25 cellular contexts compared by ENCODE assay signal in genomic region chr17:29250666-29251065, GRCh38. TPM values are rescaled to one million over a fixed set of nuclear protein-coding genes. Genes with fewer than 3 reads are reported as not detected.
DNase-seq lines count a peak whose midpoint lies in the region; ATAC-seq and TF ChIP-seq lines count a peak whose summit lies in the region.
"Had no signal": no experiment of that assay in that cellular context is flagged by ENCODE, and none has a peak within 500 bp of the region (broad histone marks: within the 10 kb centered on the region; RNA-seq: fewer than 3 reads in every experiment).

No MANE protein-coding gene starts in this region.

- BruUV-seq in PC-9 (replicated peaks; lab: Mats Ljungman, UMichigan), result no TSS peak

- no peak for ATAC-seq in stimulated activated naive B cell treated with anti-CD40 and anti-IgM and Interleukin-4, amounts not matched to agents 10 μg/mL and 1 μg/mL and 100 μg/mL, for 72 hours (replicated peaks)
- ATAC-seq in GM18498 (IDR thresholded peaks at IDR 0.05; ENCODE audit: unreplicated experiment), result no peak
- ATAC-seq: activated CD8-positive, alpha-beta T cell treated with anti-CD3 and anti-CD28 coated beads for 36 hours; left cardiac atrium; naive thymus-derived CD4-positive, alpha-beta T cell; stimulated activated naive CD8-positive, alpha-beta T cell treated with anti-CD3 and anti-CD28 coated beads, Interleukin-15, Interleukin-2, amounts not matched to agents 100 U/mL and 50 U/mL, for 24 hours had no signal

- H3K27ac ChIP-seq in BLaER1 treated with 17β-estradiol and CSF1 and Interleukin-3, amounts not matched to agents 10 nM and 100 nM, result peak overlapping the region in 6 of 11 experiments; percentile 4 to 77 (median 52); a peak in 8 of 22 replicates
- H3K27ac ChIP-seq in PC-9 (no peak overlapping the region), colonic mucosa (no peak overlapping the region)
- H3K27ac ChIP-seq: epithelial cell of prostate, tibial nerve had no signal

- CTCF ChIA-PET in PC-9 (lab: Charles Lee), result interaction anchor here (0.7 to 1.3 kb wide), 5 partner anchors 9 to 758 kb away, joined by 3 to 9 read pairs (median 4); partner anchors contain the start of gene MYO18A
- CTCF ChIA-PET in activated CD4-positive, alpha-beta T cell treated with anti-CD3 and anti-CD28 coated beads, Interleukin-2, amount 10 ng/mL, durations not matched to agents 7 days and 5 days (lab: Charles Lee), result interaction anchor here (0.6 to 1.8 kb wide), 9 partner anchors 10 to 413 kb away, joined by 3 to 7 read pairs (median 3); partner anchors contain the start of gene NUFIP2

- intact Hi-C loops in PC-9 (cut with micrococcal nuclease; ENCODE audit: unreplicated experiment) (no loop called here), colonic mucosa (cut with DNase I) (no loop called here)

- no peak overlapping the region for H2AFZ ChIP-seq in PC-9

- no peak overlapping the region for H3K9ac ChIP-seq in BLaER1 treated with 17β-estradiol and CSF1 and Interleukin-3, amounts not matched to agents 10 nM and 100 nM
- H3K9ac ChIP-seq in colonic mucosa (ENCODE audit: low read depth in 2 of 2, low read length in 2 of 2), result no peak overlapping the region

- peaks cover 0 to 25% (median 0%) of the 10 kb centered on the region in 11 experiments; a peak in 10 of 22 replicates for H4K20me1 ChIP-seq in BLaER1 treated with 17β-estradiol and CSF1 and Interleukin-3, amounts not matched to agents 10 nM and 100 nM
- H4K20me1 ChIP-seq in PC-9 (ENCODE audit: insufficient read depth), result no peaks in the 10 kb centered on the region; the same call in 1 of the 2 replicates

- peaks cover 6 to 11% (median 8%) of the 10 kb centered on the region in 11 experiments; a peak in 12 of 22 replicates for H3K36me3 ChIP-seq in BLaER1 treated with 17β-estradiol and CSF1 and Interleukin-3, amounts not matched to agents 10 nM and 100 nM
- H3K36me3 ChIP-seq in PC-9 (ENCODE audit: low read depth) (no peaks in the 10 kb centered on the region), colonic mucosa (no peaks in the 10 kb centered on the region)
- H3K36me3 ChIP-seq: tibial nerve had no signal

- DNase-seq in PC-9 (no peak), fibroblast of mammary gland (ENCODE audit: low read depth) (peak; percentile 65), skeletal muscle cell (ENCODE audit: low read depth) (peak; percentile 51), colonic mucosa (no peak)
- DNase-seq in activated CD4-positive, alpha-beta T cell treated with anti-CD3 and anti-CD28 coated beads, Interleukin-2, amount 10 ng/mL, durations not matched to agents 7 days and 5 days, result no peak
- no peak for DNase-seq in stimulated activated naive B cell treated with anti-CD40 and anti-IgM and Interleukin-4, amounts not matched to agents 10 μg/mL and 1 μg/mL and 100 μg/mL, for 72 hours
- DNase-seq: activated B cell treated with CpG ODN at 0.5 μM for 24 hours; activated CD8-positive, alpha-beta T cell treated with anti-CD3 and anti-CD28 coated beads for 36 hours; activated naive CD4-positive, alpha-beta T cell; amygdala; left cardiac atrium; naive thymus-derived CD4-positive, alpha-beta T cell; NCI-H1105; NCI-H2029 treated with DMSO at 0.1 percent for 48 hours; NCI-H510A; stimulated activated naive CD8-positive, alpha-beta T cell treated with anti-CD3 and anti-CD28 coated beads, Interleukin-15, Interleukin-2, amounts not matched to agents 100 U/mL and 50 U/mL, for 24 hours had no signal

- no peak overlapping the region for H3K4me3 Mint-ChIP-seq in activated CD4-positive, alpha-beta T cell treated with anti-CD3 and anti-CD28 coated beads, Interleukin-2, amount 10 ng/mL, durations not matched to agents 7 days and 5 days
- H3K4me3 Mint-ChIP-seq in stimulated activated naive B cell treated with anti-CD40 and anti-IgM and Interleukin-4, amounts not matched to agents 10 μg/mL and 1 μg/mL and 100 μg/mL, for 72 hours, result no peak overlapping the region
- H3K4me3 Mint-ChIP-seq: activated B cell treated with CpG ODN at 0.5 μM for 24 hours; activated CD8-positive, alpha-beta T cell treated with anti-CD3 and anti-CD28 coated beads for 36 hours; B cell; central memory CD8-positive, alpha-beta T cell; naive thymus-derived CD4-positive, alpha-beta T cell had no signal

- POLR2A ChIA-PET in PC-9 (lab: Charles Lee; ENCODE audit: unreplicated experiment), result interaction anchor here (0.5 to 0.6 kb wide), 2 partner anchors 94 to 679 kb away, joined by 7 to 36 read pairs; partner anchors contain the start of gene SSH2
- POLR2A ChIA-PET in activated CD4-positive, alpha-beta T cell treated with anti-CD3 and anti-CD28 coated beads, Interleukin-2, amount 10 ng/mL, durations not matched to agents 7 days and 5 days (lab: Charles Lee), result no interaction called here

- H3K4me1 ChIP-seq in BLaER1 treated with 17β-estradiol and CSF1 and Interleukin-3, amounts not matched to agents 10 nM and 100 nM, result peaks cover 17 to 76% (median 42%) of the 10 kb centered on the region in 10 experiments
- H3K4me1 ChIP-seq in PC-9 (replicated peaks; ENCODE audit: insufficient read depth) (peaks cover 15% of the 10 kb centered on the region), colonic mucosa (no peaks in the 10 kb centered on the region)

- H3K4me1 Mint-ChIP-seq in activated CD4-positive, alpha-beta T cell treated with anti-CD3 and anti-CD28 coated beads, Interleukin-2, amount 10 ng/mL, durations not matched to agents 7 days and 5 days, result peaks cover 2% of the 10 kb centered on the region
- peaks cover 8 to 21% of the 10 kb centered on the region in 2 donors for H3K4me1 Mint-ChIP-seq in stimulated activated naive B cell treated with anti-CD40 and anti-IgM and Interleukin-4, amounts not matched to agents 10 μg/mL and 1 μg/mL and 100 μg/mL, for 72 hours
- H3K4me1 Mint-ChIP-seq: central memory CD8-positive, alpha-beta T cell had no signal

- no peaks in the 10 kb centered on the region for H3K9me3 ChIP-seq in BLaER1 treated with 17β-estradiol and CSF1 and Interleukin-3, amounts not matched to agents 10 nM and 100 nM (replicated peaks in 1 of 11)
- H3K9me3 ChIP-seq in PC-9 (ENCODE audit: insufficient read depth, low read depth) (no peaks in the 10 kb centered on the region), colonic mucosa (no peaks in the 10 kb centered on the region)
- H3K9me3 ChIP-seq: tibial nerve had no signal

- H3K9me2 ChIP-seq in PC-9 (ENCODE audit: insufficient read depth), result no peaks in the 10 kb centered on the region

- no peak overlapping the region for H3K4me3 ChIP-seq in BLaER1 treated with 17β-estradiol and CSF1 and Interleukin-3, amounts not matched to agents 10 nM and 100 nM
- H3K4me3 ChIP-seq in PC-9, result no peak overlapping the region
- H3K4me3 ChIP-seq in fibroblast of mammary gland (ENCODE audit: control insufficient read depth, low read depth, low read length), result no peak overlapping the region
- no peak overlapping the region for H3K4me3 ChIP-seq in skeletal muscle cell (ENCODE audit: low read depth, low read length)
- H3K4me3 ChIP-seq in colonic mucosa, result no peak overlapping the region
- H3K4me3 ChIP-seq: tibial nerve had no signal

- H3K27ac Mint-ChIP-seq in activated CD4-positive, alpha-beta T cell treated with anti-CD3 and anti-CD28 coated beads, Interleukin-2, amount 10 ng/mL, durations not matched to agents 7 days and 5 days, result no peak overlapping the region
- H3K27ac Mint-ChIP-seq in stimulated activated naive B cell treated with anti-CD40 and anti-IgM and Interleukin-4, amounts not matched to agents 10 μg/mL and 1 μg/mL and 100 μg/mL, for 72 hours, result no peak overlapping the region
- H3K27ac Mint-ChIP-seq: activated B cell treated with CpG ODN at 0.5 μM for 24 hours; activated CD8-positive, alpha-beta T cell treated with anti-CD3 and anti-CD28 coated beads for 36 hours; B cell had no signal

- no peaks in the 10 kb centered on the region for H3K79me2 ChIP-seq in PC-9 (ENCODE audit: low read depth)

- H3K9me3 Mint-ChIP-seq in activated CD4-positive, alpha-beta T cell treated with anti-CD3 and anti-CD28 coated beads, Interleukin-2, amount 10 ng/mL, durations not matched to agents 7 days and 5 days, result no peaks in the 10 kb centered on the region
- no peaks in the 10 kb centered on the region for H3K9me3 Mint-ChIP-seq in stimulated activated naive B cell treated with anti-CD40 and anti-IgM and Interleukin-4, amounts not matched to agents 10 μg/mL and 1 μg/mL and 100 μg/mL, for 72 hours
- H3K9me3 Mint-ChIP-seq: activated B cell treated with CpG ODN at 0.5 μM for 24 hours; activated CD8-positive, alpha-beta T cell treated with anti-CD3 and anti-CD28 coated beads for 36 hours; central memory CD8-positive, alpha-beta T cell; naive thymus-derived CD4-positive, alpha-beta T cell had no signal

- H3K27me3 Mint-ChIP-seq in activated CD4-positive, alpha-beta T cell treated with anti-CD3 and anti-CD28 coated beads, Interleukin-2, amount 10 ng/mL, durations not matched to agents 7 days and 5 days, result no peaks in the 10 kb centered on the region
- no peaks in the 10 kb centered on the region for H3K27me3 Mint-ChIP-seq in stimulated activated naive B cell treated with anti-CD40 and anti-IgM and Interleukin-4, amounts not matched to agents 10 μg/mL and 1 μg/mL and 100 μg/mL, for 72 hours
- H3K27me3 Mint-ChIP-seq: activated B cell treated with CpG ODN at 0.5 μM for 24 hours; activated CD8-positive, alpha-beta T cell treated with anti-CD3 and anti-CD28 coated beads for 36 hours; B cell; central memory CD8-positive, alpha-beta T cell; naive thymus-derived CD4-positive, alpha-beta T cell had no signal

- H3K36me3 Mint-ChIP-seq in activated CD4-positive, alpha-beta T cell treated with anti-CD3 and anti-CD28 coated beads, Interleukin-2, amount 10 ng/mL, durations not matched to agents 7 days and 5 days (ENCODE audit: low read depth), result peaks cover 3% of the 10 kb centered on the region
- H3K36me3 Mint-ChIP-seq in stimulated activated naive B cell treated with anti-CD40 and anti-IgM and Interleukin-4, amounts not matched to agents 10 μg/mL and 1 μg/mL and 100 μg/mL, for 72 hours, result peaks cover 1 to 9% of the 10 kb centered on the region in 2 donors

- H3K4me2 ChIP-seq in BLaER1 treated with 17β-estradiol and CSF1 and Interleukin-3, amounts not matched to agents 10 nM and 100 nM, result peak overlapping the region in 5 of 11 experiments; percentile 48 to 82 (median 65); a peak in 6 of 22 replicates
- 0 out of 2 replicates have a peak overlapping the region, but pooled peaks have one; percentile 10 for H3K4me2 ChIP-seq in PC-9

- peaks cover 45% of the 10 kb centered on the region; the same call in 1 of the 2 replicates for H3F3A ChIP-seq in PC-9 (ENCODE audit: insufficient read depth, low read depth)

- no peaks in the 10 kb centered on the region for H3K27me3 ChIP-seq in BLaER1 treated with 17β-estradiol and CSF1 and Interleukin-3, amounts not matched to agents 10 nM and 100 nM
- no peaks in the 10 kb centered on the region for H3K27me3 ChIP-seq in PC-9 (ENCODE audit: insufficient read depth, low read depth)
- H3K27me3 ChIP-seq in colonic mucosa, result no peaks in the 10 kb centered on the region
- H3K27me3 ChIP-seq: tibial nerve had no signal

- TF ChIP-seq CTCF in PC-9 (conservative IDR thresholded peaks at IDR 0.05) (no peak), fibroblast of mammary gland (conservative IDR thresholded peaks at IDR 0.05; ENCODE audit: control insufficient read depth, insufficient read depth, low read depth, low read length) (no peak), colonic mucosa (IDR thresholded peaks at IDR 0.05) (no peak)

RNA-seq across cellular contexts. Expression of gene CRYBA1, which starts 4.0 kb away (rescaled TPM):
- total RNA-seq in PC-9 (2021), result not detected in 2 replicates
- total RNA-seq in colonic mucosa, result not detected
- total RNA-seq in activated CD4-positive, alpha-beta T cell treated with anti-CD3 and anti-CD28 coated beads, Interleukin-2, amount 10 ng/mL, durations not matched to agents 7 days and 5 days, result not detected
- total RNA-seq: activated B cell treated with CpG ODN at 0.5 μM for 24 hours; activated CD8-positive, alpha-beta T cell treated with anti-CD3 and anti-CD28 coated beads for 36 hours; B cell; G401; left cardiac atrium; mesenteric fat pad; naive thymus-derived CD4-positive, alpha-beta T cell; RPMI7951; tibial nerve had no signal

RNA-seq across cellular contexts. Expression of gene NUFIP2, which starts 43.3 kb away (rescaled TPM):
- total RNA-seq in PC-9 (2021) (46.8 and 73.1 TPM in 2 replicates), colonic mucosa (10 to 100 TPM; 39.9 to 46.9 TPM)
- total RNA-seq in activated CD4-positive, alpha-beta T cell treated with anti-CD3 and anti-CD28 coated beads, Interleukin-2, amount 10 ng/mL, durations not matched to agents 7 days and 5 days, result 10 to 100 TPM; 66.9 to 85.4 TPM

Comparison
In these comparisons a context has a peak if more than half of its experiments do, and no peak if none do; other contexts are left out.
1. H3K27ac ChIP-seq: peak in BLaER1 treated with 17β-estradiol and CSF1 and Interleukin-3, amounts not matched to agents 10 nM and 100 nM (6 of 11); none in PC-9 (single experiment) and colonic mucosa (single experiment).
2. DNase-seq: peak in fibroblast of mammary gland (single experiment) and skeletal muscle cell (single experiment); none in PC-9 (0 of 2), colonic mucosa (single experiment), activated CD4-positive, alpha-beta T cell treated with anti-CD3 and anti-CD28 coated beads, Interleukin-2, amount 10 ng/mL, durations not matched to agents 7 days and 5 days (single experiment) and stimulated activated naive B cell treated with anti-CD40 and anti-IgM and Interleukin-4, amounts not matched to agents 10 μg/mL and 1 μg/mL and 100 μg/mL, for 72 hours (single experiment).